Comparison of ENCODE assay signal across 8 cellular contexts in the genomic region with DNA sequence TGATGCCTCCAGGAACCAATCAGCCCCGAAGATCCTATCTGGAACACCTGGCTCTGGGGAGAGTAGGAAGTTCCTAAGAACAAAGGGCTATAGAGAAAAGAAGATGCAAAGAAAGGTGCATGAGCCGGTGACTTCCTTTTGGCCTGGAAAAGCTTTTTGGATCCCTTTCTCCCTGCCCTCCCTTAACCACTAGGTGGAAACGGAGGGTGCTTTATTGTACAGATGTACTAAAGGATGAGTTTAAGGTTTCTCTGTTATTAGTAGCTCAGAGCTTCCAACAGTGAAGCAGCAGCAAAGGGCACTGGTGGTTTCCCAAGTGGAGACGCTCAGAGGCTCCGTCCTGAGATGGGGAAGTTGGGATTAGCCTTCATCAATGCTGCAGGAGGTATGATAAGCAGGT. TPM values are rescaled to one million over a fixed set of nuclear protein-coding genes. Genes with fewer than 3 reads are reported as not detected.
DNase-seq lines count a peak whose midpoint lies in the region; ATAC-seq and TF ChIP-seq lines count a peak whose summit lies in the region.

No MANE protein-coding gene starts in this region.

- peaks cover 6% of the 10 kb centered on the region for H3K27me3 ChIP-seq in CD4-positive, CD25-positive, alpha-beta regulatory T cell (ENCODE audit: control insufficient read depth, insufficient read depth, low read length)
- H3K27me3 ChIP-seq in SJCRH30 = no peaks in the 10 kb centered on the region

- TF ChIP-seq POLR2A in erythroblast (IDR thresholded peaks at IDR 0.05; ENCODE audit: low read length) = no peak

- H3K9me3 Mint-ChIP-seq in CD4-positive, CD25-positive, alpha-beta regulatory T cell = peaks cover 0 to 9% (median 2%) of the 10 kb centered on the region in 7 donors
- H3K9me3 Mint-ChIP-seq in progenitor cell of endocrine pancreas (ENCODE audit: low read depth) = peaks cover 16% of the 10 kb centered on the region

- peaks cover 8% of the 10 kb centered on the region for H3K27me3 Mint-ChIP-seq in CD4-positive, CD25-positive, alpha-beta regulatory T cell
- H3K27me3 Mint-ChIP-seq in progenitor cell of endocrine pancreas = no peaks in the 10 kb centered on the region

- no peaks in the 10 kb centered on the region for H3K36me3 ChIP-seq in CD4-positive, CD25-positive, alpha-beta regulatory T cell (ENCODE audit: control insufficient read depth, insufficient read depth, low read length)
- no peaks in the 10 kb centered on the region for H3K36me3 ChIP-seq in SJCRH30

- peak; percentile 47 for TF ChIP-seq CTCF in progenitor cell of endocrine pancreas (IDR thresholded peaks at IDR 0.05; ENCODE audit: unreplicated experiment)

- no peaks in the 10 kb centered on the region for H3K36me3 Mint-ChIP-seq in CD4-positive, CD25-positive, alpha-beta regulatory T cell
- no peaks in the 10 kb centered on the region for H3K36me3 Mint-ChIP-seq in progenitor cell of endocrine pancreas (ENCODE audit: insufficient read depth)

- peak overlapping the region in 1 of 4 donors; percentile 25 for H3K4me3 Mint-ChIP-seq in CD4-positive, CD25-positive, alpha-beta regulatory T cell
- no peak overlapping the region for H3K4me3 Mint-ChIP-seq in progenitor cell of endocrine pancreas (ENCODE audit: low read depth)

- no peak overlapping the region for H3K27ac Mint-ChIP-seq in CD4-positive, CD25-positive, alpha-beta regulatory T cell
- H3K27ac Mint-ChIP-seq in progenitor cell of endocrine pancreas = peak overlapping the region; percentile 63

- no peak overlapping the region for H3K27ac ChIP-seq in CD4-positive, CD25-positive, alpha-beta regulatory T cell (ENCODE audit: insufficient read depth, low read length, poor library complexity, severe bottlenecking)
- H3K27ac ChIP-seq in SJCRH30 = no peak overlapping the region

- H3K9me3 ChIP-seq in CD4-positive, CD25-positive, alpha-beta regulatory T cell (ENCODE audit: control insufficient read depth in 2 of 2, low read length in 2 of 2) = no peaks in the 10 kb centered on the region
- no peaks in the 10 kb centered on the region for H3K9me3 ChIP-seq in SJCRH30 (replicated peaks)

- peak overlapping the region; percentile 32 for H3K4me3 ChIP-seq in CD4-positive, CD25-positive, alpha-beta regulatory T cell (ENCODE audit: low read depth, low read length)
- no peak overlapping the region for H3K4me3 ChIP-seq in SJCRH30

- peaks cover 0 to 21% (median 12%) of the 10 kb centered on the region in 4 donors for H3K4me1 Mint-ChIP-seq in CD4-positive, CD25-positive, alpha-beta regulatory T cell
- H3K4me1 Mint-ChIP-seq in progenitor cell of endocrine pancreas (ENCODE audit: low read depth) = peaks cover 25% of the 10 kb centered on the region

- ATAC-seq in CD4-positive, CD25-positive, alpha-beta regulatory T cell (ENCODE audit: low read depth in 2 of 2) = no peak
- ATAC-seq in GM18517 (IDR thresholded peaks at IDR 0.05; ENCODE audit: unreplicated experiment) (peak; percentile 30), HG03108 (IDR thresholded peaks at IDR 0.05; ENCODE audit: unreplicated experiment) (peak; percentile 31)

- peak in 1 of 3 donors; percentile 8 for DNase-seq in CD4-positive, CD25-positive, alpha-beta regulatory T cell
- peak; percentile 43 to 70 for DNase-seq in SJCRH30
- peak; percentile 16 to 21 for DNase-seq in erythroblast (lab: John Stamatoyannopoulos, UW)
- DNase-seq in progenitor cell of endocrine pancreas (ENCODE audit: low spot score, unreplicated experiment) = no peak
- no peak for DNase-seq in NCI-H146 treated with DMSO at 0.1 percent for 48 hours (lab: John Stamatoyannopoulos, UW; ENCODE audit: unreplicated experiment)
- no peak for DNase-seq in stimulated activated CD4-positive, alpha-beta T cell treated with anti-CD3 and anti-CD28 coated beads, Interleukin-2, amount 100 ng/mL, for 24 hours

- peaks cover 10% of the 10 kb centered on the region for H3K4me1 ChIP-seq in CD4-positive, CD25-positive, alpha-beta regulatory T cell (ENCODE audit: control insufficient read depth, insufficient read depth, low read length, poor library complexity, severe bottlenecking)
- H3K4me1 ChIP-seq in SJCRH30 = peaks cover 19% of the 10 kb centered on the region

RNA-seq across cellular contexts. Expression of a gene that starts 6.0 kb away (rescaled TPM):
- total RNA-seq in CD4-positive, CD25-positive, alpha-beta regulatory T cell = not detected
- polyA plus RNA-seq in CD4-positive, CD25-positive, alpha-beta regulatory T cell = not detected
- not detected in 2 replicates for total RNA-seq in SJCRH30 (2014; rRNA removed; shearing (Covaris generic))
- total RNA-seq in progenitor cell of endocrine pancreas = 1.3 and 1.4 TPM in 2 replicates

Comparison
In these comparisons a context has a peak if more than half of its experiments do, and no peak if none do; other contexts are left out.
1. ATAC-seq: peak in GM18517 (single experiment) and HG03108 (single experiment); none in CD4-positive, CD25-positive, alpha-beta regulatory T cell (0 of 2).
2. DNase-seq: peak in SJCRH30 (2 of 2) and erythroblast (2 of 2); none in progenitor cell of endocrine pancreas (single experiment), NCI-H146 treated with DMSO at 0.1 percent for 48 hours (single experiment) and stimulated activated CD4-positive, alpha-beta T cell treated with anti-CD3 and anti-CD28 coated beads, Interleukin-2, amount 100 ng/mL, for 24 hours (0 of 2).